4 cellular contexts compared by ENCODE assay signal in genomic region chr7:157076466-157076865, GRCh38.
"Had no signal": no experiment of that assay in that cellular context is flagged by ENCODE, and none has a peak within 500 bp of the region (broad histone marks: within the 10 kb centered on the region; RNA-seq: fewer than 3 reads in every experiment).

No MANE protein-coding gene starts in this region.

- H3K4me3 ChIP-seq: GM23338 had no signal

- DNase-seq: H9, HCEC 1CT, IMR-90 had no signal
